Comparison of ENCODE assay signal across 1 cellular context in genomic region chr7:103142494-103142893, GRCh38.
TF ChIP-seq lines count a peak whose summit lies in the region.

No MANE protein-coding gene starts in this region.

TF ChIP-seq in HCT116, 20 proteins besides CTCF, POLR2A, EP300 and RAD21 (continued from another document):
- no peak for TF ChIP-seq REST (IDR thresholded peaks at IDR 0.05; ENCODE audit: low read depth)
